ENCODE assay signal across 8 cellular contexts in genomic region chr20:44309763-44310663, GRCh38. TPM values are rescaled to one million over a fixed set of nuclear protein-coding genes. Genes with fewer than 3 reads are reported as not detected.
DNase-seq lines count a peak whose midpoint lies in the region; ATAC-seq and TF ChIP-seq lines count a peak whose summit lies in the region.

No MANE protein-coding gene starts in this region.

- no peaks in the 10 kb centered on the region for H3K27me3 Mint-ChIP-seq in activated T-cell treated with anti-CD3 and anti-CD28 coated beads, Interleukin-2, amount 50 U/mL, for 4 hours (ENCODE audit: low read depth)
- H3K27me3 Mint-ChIP-seq in chondrocyte (ENCODE audit: low read depth): no peaks in the 10 kb centered on the region

- peak overlapping the region; percentile 98 for H3K9ac ChIP-seq in NT2/D1 (ENCODE audit: insufficient read length, low read depth)

- peaks cover 7% of the 10 kb centered on the region for H3K36me3 ChIP-seq in NT2/D1 (ENCODE audit: insufficient read depth, insufficient read length, low read length)

- peak overlapping the region; percentile 85 for H3K4me3 Mint-ChIP-seq in activated T-cell treated with anti-CD3 and anti-CD28 coated beads, Interleukin-2, amount 50 U/mL, for 4 hours
- peak overlapping the region; percentile 86 for H3K4me3 Mint-ChIP-seq in chondrocyte (ENCODE audit: unreplicated experiment)

- no peak for TF ChIP-seq CTCF in chondrocyte (IDR thresholded peaks at IDR 0.05)

- peak overlapping the region; percentile 99 for H3K4me3 ChIP-seq in NT2/D1 (ENCODE audit: insufficient read length, low read depth)

- H3K9me3 Mint-ChIP-seq in activated T-cell treated with anti-CD3 and anti-CD28 coated beads, Interleukin-2, amount 50 U/mL, for 4 hours: no peaks in the 10 kb centered on the region
- H3K9me3 Mint-ChIP-seq in chondrocyte (ENCODE audit: low read depth): no peaks in the 10 kb centered on the region

- ATAC-seq in activated T-cell treated with anti-CD3 and anti-CD28 coated beads, Interleukin-2, amount 50 U/mL, for 4 hours: peak; percentile 1
- peak; percentile 16 for ATAC-seq in left lobe of liver

- no peak for DNase-seq in activated T-cell treated with anti-CD3 and anti-CD28 coated beads, Interleukin-2, amount 50 U/mL, for 4 hours
- DNase-seq in activated T-cell treated with anti-CD3 and anti-CD28 coated beads for 4 hours: no peak
- DNase-seq in NT2/D1 (ENCODE audit: low read depth, low spot score): no peak
- no peak for DNase-seq in chondrocyte (ENCODE audit: low spot score)
- DNase-seq in left lobe of liver (ENCODE audit: low spot score): no peak
- DNase-seq in substantia nigra (lab: John Stamatoyannopoulos, UW): peak in 10 of 49 donors; percentile 7 to 52 (median 22)
- no peak for DNase-seq in foreskin melanocyte
- no peak for DNase-seq in activated CD4-positive, alpha-beta T cell treated with anti-CD3 and anti-CD28 coated beads, Interleukin-2, amount 50 U/mL, for 48 hours

- H3K36me3 Mint-ChIP-seq in activated T-cell treated with anti-CD3 and anti-CD28 coated beads, Interleukin-2, amount 50 U/mL, for 4 hours (ENCODE audit: insufficient read depth): peaks cover 7% of the 10 kb centered on the region
- no peaks in the 10 kb centered on the region for H3K36me3 Mint-ChIP-seq in chondrocyte (ENCODE audit: low read depth)

- peaks cover 15% of the 10 kb centered on the region for H3K27me3 ChIP-seq in NT2/D1 (ENCODE audit: insufficient read depth, insufficient read length)

- no peaks in the 10 kb centered on the region for H3K9me3 ChIP-seq in NT2/D1 (ENCODE audit: insufficient read depth, low read length)

- peak overlapping the region; percentile 74 for H3K27ac ChIP-seq in substantia nigra (ENCODE audit: low read depth, low read length, poor library complexity, severe bottlenecking)

- peaks cover 4% of the 10 kb centered on the region for H3K4me1 ChIP-seq in NT2/D1 (ENCODE audit: insufficient read depth, insufficient read length)

- H3K4me1 Mint-ChIP-seq in activated T-cell treated with anti-CD3 and anti-CD28 coated beads, Interleukin-2, amount 50 U/mL, for 4 hours (ENCODE audit: low read depth): peaks cover 22% of the 10 kb centered on the region
- H3K4me1 Mint-ChIP-seq in chondrocyte (ENCODE audit: low read depth): peaks cover 17% of the 10 kb centered on the region

- peak overlapping the region; percentile 66 for H3K27ac Mint-ChIP-seq in chondrocyte (ENCODE audit: unreplicated experiment)

RNA-seq across cellular contexts. Expression of gene FITM2, which starts 1.0 kb away (rescaled TPM):
- total RNA-seq in activated T-cell treated with anti-CD3 and anti-CD28 coated beads, Interleukin-2, amount 50 U/mL, for 4 hours: 1 to 10 TPM; 1.7 to 2.1 (median 1.8) TPM
- 9.1 to 10.6 TPM (median 10.0 TPM) in 3 replicates for total RNA-seq in chondrocyte
- 4.9 TPM for total RNA-seq in left lobe of liver

RNA-seq across cellular contexts. Expression of gene R3HDML, which starts 26.8 kb away (rescaled TPM):
- not detected for total RNA-seq in activated T-cell treated with anti-CD3 and anti-CD28 coated beads, Interleukin-2, amount 50 U/mL, for 4 hours
- 0.50 to 0.99 TPM (median 0.51 TPM) in 3 replicates for total RNA-seq in chondrocyte
- not detected for total RNA-seq in left lobe of liver

RNA-seq across cellular contexts. Expression of gene HNF4A, which starts 45.5 kb away (rescaled TPM):
- total RNA-seq in activated T-cell treated with anti-CD3 and anti-CD28 coated beads, Interleukin-2, amount 50 U/mL, for 4 hours: under 1 TPM; 0.11 to 0.27 (median 0.18) TPM
- total RNA-seq in chondrocyte: not detected in 3 replicates
- total RNA-seq in left lobe of liver: 189 TPM

Comparison
In these comparisons a context has a peak if more than half of its experiments do, and no peak if none do; other contexts are left out.
1. RNA of gene HNF4A, which starts 45.5 kb away (total RNA-seq): 189 TPM in left lobe of liver (single experiment); 0.11 to 0.27 TPM in activated T-cell treated with anti-CD3 and anti-CD28 coated beads, Interleukin-2, amount 50 U/mL, for 4 hours and not detected in chondrocyte; every median in the first group is over 100 times any median in the second.